ENCODE assay signal across 25 cellular contexts in genomic region chr2:85951351-85952067, GRCh38.
DNase-seq lines count a peak whose midpoint lies in the region; ATAC-seq and TF ChIP-seq lines count a peak whose summit lies in the region.
"Had no signal": no experiment of that assay in that cellular context is flagged by ENCODE, and none has a peak within 500 bp of the region (broad histone marks: within the 10 kb centered on the region; RNA-seq: fewer than 3 reads in every experiment).

No MANE protein-coding gene starts in this region.

- H3K4me1 ChIP-seq in liver (ENCODE audit: control insufficient read depth in 4 of 4, insufficient read depth in 4 of 4, low read length in 3 of 4) (peaks cover 27 to 60% (median 50%) of the 10 kb centered on the region in 4 donors), urinary bladder (ENCODE audit: insufficient read depth) (no peaks in the 10 kb centered on the region)
- H3K4me1 ChIP-seq: right atrium auricular region had no signal

- H3K4me3 Mint-ChIP-seq in activated naive CD8-positive, alpha-beta T cell treated with anti-CD3 and anti-CD28 coated beads, Interleukin-2, amount 10 ng/mL, durations not matched to agents 7 days and 5 days = no peak overlapping the region
- no peak overlapping the region for H3K4me3 Mint-ChIP-seq in activated naive CD8-positive, alpha-beta T cell treated with anti-CD3 and anti-CD28 coated beads, Interleukin-2, amount 50 U/mL, for 24 hours
- H3K4me3 Mint-ChIP-seq: activated CD4-positive, alpha-beta memory T cell treated with anti-CD3 and anti-CD28 coated beads for 36 hours; CD14-positive monocyte had no signal

- no peaks in the 10 kb centered on the region for H3K27me3 ChIP-seq in liver (ENCODE audit: control insufficient read depth in 4 of 4, insufficient read depth in 4 of 4, low read length in 3 of 4)
- H3K27me3 ChIP-seq: foreskin keratinocyte, ovary, right atrium auricular region, SJCRH30 had no signal

- H3K9me3 Mint-ChIP-seq in activated naive CD8-positive, alpha-beta T cell treated with anti-CD3 and anti-CD28 coated beads, Interleukin-2, amount 10 ng/mL, durations not matched to agents 7 days and 5 days = peaks cover 6% of the 10 kb centered on the region
- H3K9me3 Mint-ChIP-seq in activated naive CD8-positive, alpha-beta T cell treated with anti-CD3 and anti-CD28 coated beads, Interleukin-2, amount 50 U/mL, for 24 hours = peaks cover 11% of the 10 kb centered on the region

- DNase-seq in activated naive CD8-positive, alpha-beta T cell treated with anti-CD3 and anti-CD28 coated beads, Interleukin-2, amount 10 ng/mL, durations not matched to agents 7 days and 5 days = no peak
- no peak for DNase-seq in activated naive CD8-positive, alpha-beta T cell treated with anti-CD3 and anti-CD28 coated beads, Interleukin-2, amount 50 U/mL, for 24 hours
- DNase-seq in SKM-1 (lab: John Stamatoyannopoulos, UW; ENCODE audit: unreplicated experiment) (peak; percentile 70), NCI-H1694 (lab: John Stamatoyannopoulos, UW) (no peak)
- DNase-seq in activated CD4-positive, CD25-positive, alpha-beta regulatory T cell (lab: John Stamatoyannopoulos, UW) = no peak
- DNase-seq: activated CD4-positive, alpha-beta memory T cell treated with anti-CD3 and anti-CD28 coated beads for 36 hours; activated gamma-delta T cell treated with Interleukin-2 at 50 U/mL for 16 hours; amniotic stem cell; DMS 273 treated with DMSO at 0.1 percent for 48 hours; foreskin keratinocyte; GDM1; hippocampal formation; Karpas-422; NCI-H1436 treated with DMSO at 0.1 percent for 48 hours; NCI-H2171 treated with DMSO at 0.1 percent for 48 hours; ovary; PC-3; SJCRH30; stimulated activated CD8-positive, alpha-beta memory T cell treated with anti-CD3 and anti-CD28 coated beads, Interleukin-4, amount 100 ng/mL, for 48 hours had no signal

- H3K36me3 Mint-ChIP-seq in activated naive CD8-positive, alpha-beta T cell treated with anti-CD3 and anti-CD28 coated beads, Interleukin-2, amount 10 ng/mL, durations not matched to agents 7 days and 5 days = peaks cover 4% of the 10 kb centered on the region
- H3K36me3 Mint-ChIP-seq in activated naive CD8-positive, alpha-beta T cell treated with anti-CD3 and anti-CD28 coated beads, Interleukin-2, amount 50 U/mL, for 24 hours (ENCODE audit: low read depth) = no peaks in the 10 kb centered on the region

- POLR2A ChIA-PET in activated naive CD8-positive, alpha-beta T cell treated with anti-CD3 and anti-CD28 coated beads, Interleukin-2, amount 10 ng/mL, durations not matched to agents 7 days and 5 days (lab: Charles Lee) = interaction anchor here (0.9 kb wide), 1 partner anchor 86 kb away, joined by 3 read pairs; no protein-coding TSS in a partner anchor

- no peak for TF ChIP-seq CTCF in liver (IDR thresholded peaks at IDR 0.05; ENCODE audit: low read depth, low read length, missing input control)

- 40% methylated on average over 11 of the region's 11 CpGs for WGBS in liver
- 87% methylated on average over 11 of the region's 11 CpGs for WGBS in urinary bladder

- H3K4me3 ChIP-seq in liver (ENCODE audit: low read depth in 1 of 3, low read length in 3 of 3) = no peak overlapping the region
- no peak overlapping the region for H3K4me3 ChIP-seq in urinary bladder (ENCODE audit: low read depth, low read length)
- H3K4me3 ChIP-seq: ovary, right atrium auricular region, SJCRH30 had no signal

- ATAC-seq in activated naive CD8-positive, alpha-beta T cell treated with anti-CD3 and anti-CD28 coated beads, Interleukin-2, amount 10 ng/mL, durations not matched to agents 7 days and 5 days (ENCODE audit: low read depth) = no peak
- no peak for ATAC-seq in activated naive CD8-positive, alpha-beta T cell treated with anti-CD3 and anti-CD28 coated beads, Interleukin-2, amount 50 U/mL, for 24 hours
- no peak for ATAC-seq in GM18858 (IDR thresholded peaks at IDR 0.05; ENCODE audit: unreplicated experiment)
- ATAC-seq: foreskin keratinocyte, PC-3 had no signal

- TF ChIP-seq RAD21 in liver (IDR thresholded peaks at IDR 0.05) = peak; percentile 41 to 54

- H3K27me3 Mint-ChIP-seq in activated naive CD8-positive, alpha-beta T cell treated with anti-CD3 and anti-CD28 coated beads, Interleukin-2, amount 10 ng/mL, durations not matched to agents 7 days and 5 days = no peaks in the 10 kb centered on the region
- H3K27me3 Mint-ChIP-seq in activated naive CD8-positive, alpha-beta T cell treated with anti-CD3 and anti-CD28 coated beads, Interleukin-2, amount 50 U/mL, for 24 hours = no peaks in the 10 kb centered on the region
- H3K27me3 Mint-ChIP-seq: activated CD4-positive, alpha-beta memory T cell treated with anti-CD3 and anti-CD28 coated beads for 36 hours had no signal

- H3K27ac ChIP-seq in liver (ENCODE audit: low read depth in 1 of 2, low read length in 2 of 2) (peak overlapping the region in 1 of 2 donors; percentile 77), urinary bladder (ENCODE audit: low read depth) (peak overlapping the region; percentile 44)
- H3K27ac ChIP-seq: epithelial cell of prostate, foreskin keratinocyte, ovary, right atrium auricular region, SJCRH30 had no signal

- peak overlapping the region; percentile 59 for H3K27ac Mint-ChIP-seq in activated naive CD8-positive, alpha-beta T cell treated with anti-CD3 and anti-CD28 coated beads, Interleukin-2, amount 10 ng/mL, durations not matched to agents 7 days and 5 days
- H3K27ac Mint-ChIP-seq in activated naive CD8-positive, alpha-beta T cell treated with anti-CD3 and anti-CD28 coated beads, Interleukin-2, amount 50 U/mL, for 24 hours = no peak overlapping the region
- H3K27ac Mint-ChIP-seq: activated CD4-positive, alpha-beta memory T cell treated with anti-CD3 and anti-CD28 coated beads for 36 hours had no signal

- peaks cover 9% of the 10 kb centered on the region for H3K4me1 Mint-ChIP-seq in activated naive CD8-positive, alpha-beta T cell treated with anti-CD3 and anti-CD28 coated beads, Interleukin-2, amount 10 ng/mL, durations not matched to agents 7 days and 5 days
- H3K4me1 Mint-ChIP-seq in activated naive CD8-positive, alpha-beta T cell treated with anti-CD3 and anti-CD28 coated beads, Interleukin-2, amount 50 U/mL, for 24 hours = no peaks in the 10 kb centered on the region

- no peak overlapping the region for H3K9ac ChIP-seq in liver (ENCODE audit: low read depth in 1 of 2, low read length in 2 of 2)

- H3K36me3 ChIP-seq in liver (ENCODE audit: control insufficient read depth in 4 of 4, insufficient read depth in 3 of 4, low read depth in 1 of 4, low read length in 3 of 4) = no peaks in the 10 kb centered on the region
- H3K36me3 ChIP-seq in urinary bladder (ENCODE audit: insufficient read depth) = no peaks in the 10 kb centered on the region
- H3K36me3 ChIP-seq: ovary, right atrium auricular region, SJCRH30 had no signal

- H3K9me3 ChIP-seq in liver (ENCODE audit: control insufficient read depth in 4 of 4, low read length in 3 of 4) = no peaks in the 10 kb centered on the region
- H3K9me3 ChIP-seq: ovary had no signal

TF ChIP-seq in liver, 16 proteins besides CTCF, POLR2A, EP300 and RAD21 (continues in another document):
- TF ChIP-seq FOXA2 (IDR thresholded peaks at IDR 0.05) = peak; percentile 87
- no peak for TF ChIP-seq GABPA (IDR thresholded peaks at IDR 0.05 in 1 of 2, conservative IDR thresholded peaks at IDR 0.05 in 1 of 2)
- TF ChIP-seq HNF4A (conservative IDR thresholded peaks at IDR 0.05) = peak in 1 of 2 donors; percentile 82
- TF ChIP-seq JUND (IDR thresholded peaks at IDR 0.05) = peak in 1 of 2 donors; percentile 85
- TF ChIP-seq RXRA (IDR thresholded peaks at IDR 0.05) = peak; percentile 75 to 97
- no peak for TF ChIP-seq NR2F2 (IDR thresholded peaks at IDR 0.05)
- TF ChIP-seq YY1 (IDR thresholded peaks at IDR 0.05) = peak; percentile 84
- TF ChIP-seq HNF4G (IDR thresholded peaks at IDR 0.05) = no peak
- peak; percentile 82 for TF ChIP-seq FOXA1 (IDR thresholded peaks at IDR 0.05)
- TF ChIP-seq, protein P1, sequence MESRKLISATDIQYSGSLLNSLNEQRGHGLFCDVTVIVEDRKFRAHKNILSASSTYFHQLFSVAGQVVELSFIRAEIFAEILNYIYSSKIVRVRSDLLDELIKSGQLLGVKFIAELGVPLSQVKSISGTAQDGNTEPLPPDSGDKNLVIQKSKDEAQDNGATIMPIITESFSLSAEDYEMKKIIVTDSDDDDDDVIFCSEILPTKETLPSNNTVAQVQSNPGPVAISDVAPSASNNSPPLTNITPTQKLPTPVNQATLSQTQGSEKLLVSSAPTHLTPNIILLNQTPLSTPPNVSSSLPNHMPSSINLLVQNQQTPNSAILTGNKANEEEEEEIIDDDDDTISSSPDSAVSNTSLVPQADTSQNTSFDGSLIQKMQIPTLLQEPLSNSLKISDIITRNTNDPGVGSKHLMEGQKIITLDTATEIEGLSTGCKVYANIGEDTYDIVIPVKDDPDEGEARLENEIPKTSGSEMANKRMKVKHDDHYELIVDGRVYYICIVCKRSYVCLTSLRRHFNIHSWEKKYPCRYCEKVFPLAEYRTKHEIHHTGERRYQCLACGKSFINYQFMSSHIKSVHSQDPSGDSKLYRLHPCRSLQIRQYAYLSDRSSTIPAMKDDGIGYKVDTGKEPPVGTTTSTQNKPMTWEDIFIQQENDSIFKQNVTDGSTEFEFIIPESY (IDR thresholded peaks at IDR 0.05) = no peak
- peak; percentile 58 for TF ChIP-seq MAX (IDR thresholded peaks at IDR 0.05)
- peak in 1 of 2 donors; percentile 11 for TF ChIP-seq EGR1 (IDR thresholded peaks at IDR 0.05; ENCODE audit: low read depth in 2 of 2)
- TF ChIP-seq, protein P2, sequence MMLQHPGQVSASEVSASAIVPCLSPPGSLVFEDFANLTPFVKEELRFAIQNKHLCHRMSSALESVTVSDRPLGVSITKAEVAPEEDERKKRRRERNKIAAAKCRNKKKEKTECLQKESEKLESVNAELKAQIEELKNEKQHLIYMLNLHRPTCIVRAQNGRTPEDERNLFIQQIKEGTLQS (IDR thresholded peaks at IDR 0.05) = no peak
